ENCODE assay signal across 7 cellular contexts in genomic region chr2:16665746-16666452, GRCh38. TPM values are rescaled to one million over a fixed set of nuclear protein-coding genes. Genes with fewer than 3 reads are reported as not detected.
DNase-seq lines count a peak whose midpoint lies in the region; ATAC-seq and TF ChIP-seq lines count a peak whose summit lies in the region.

TSS of gene CYRIA (minus strand) at chr2:16665834. CDS start at chr2:16588119, 77,715 bp downstream.

- H3K36me3 ChIP-seq in Panc1 (ENCODE audit: control insufficient read depth, insufficient read depth, low read length) = no peaks in the 10 kb centered on the region
- no peaks in the 10 kb centered on the region for H3K36me3 ChIP-seq in heart left ventricle
- no peaks in the 10 kb centered on the region for H3K36me3 ChIP-seq in trophoblast cell (ENCODE audit: control insufficient read depth in 1 of 2, insufficient read depth in 2 of 2, low read length in 2 of 2)
- H3K36me3 ChIP-seq in aorta (ENCODE audit: control insufficient read depth in 1 of 2, insufficient read depth in 2 of 2, low read length in 1 of 2) = no peaks in the 10 kb centered on the region

- H4K12ac ChIP-seq in trophoblast cell (ENCODE audit: low read depth, low read length) = no peak within 1 kb of the TSS

- no peak within 1 kb of the TSS for H2AK5ac ChIP-seq in trophoblast cell (ENCODE audit: low read length)

- H3K14ac ChIP-seq in trophoblast cell (ENCODE audit: low read length) = peak within 1 kb of the TSS; percentile 86

- H3K4ac ChIP-seq in trophoblast cell (ENCODE audit: low read depth, low read length) = peak within 1 kb of the TSS; percentile 4

- H4K8ac ChIP-seq in trophoblast cell (ENCODE audit: low read depth, low read length) = peak within 1 kb of the TSS; percentile 69

- peak within 1 kb of the TSS; percentile 62 for H2BK120ac ChIP-seq in trophoblast cell (ENCODE audit: insufficient read depth, low read length, poor library complexity)

- no peak for DNase-seq in Panc1 (ENCODE audit: low read depth, low spot score)
- DNase-seq in activated naive CD8-positive, alpha-beta T cell treated with anti-CD3 and anti-CD28 coated beads, Interleukin-2, amount 10 ng/mL, durations not matched to agents 7 days and 5 days = peak; percentile 65
- peak; percentile 58 to 87 (median 80) for DNase-seq in heart left ventricle
- DNase-seq in trophoblast cell = peak; percentile 37 to 64
- DNase-seq in aorta = peak; percentile 77 to 87

- H3K27me3 ChIP-seq in Panc1 (ENCODE audit: control insufficient read depth, insufficient read depth, low read length) (peaks cover 13% of the 10 kb centered on the region), heart left ventricle (no peaks in the 10 kb centered on the region), trophoblast cell (ENCODE audit: insufficient read depth, low read length) (no peaks in the 10 kb centered on the region), aorta (ENCODE audit: control insufficient read depth in 1 of 2, insufficient read depth in 2 of 2, low read length in 1 of 2) (no peaks in the 10 kb centered on the region)

- TF ChIP-seq CTCF in Panc1 (IDR thresholded peaks at IDR 0.05) (no peak), heart left ventricle (IDR thresholded peaks at IDR 0.05) (no peak)

- no peak within 1 kb of the TSS for H3K18ac ChIP-seq in trophoblast cell (ENCODE audit: low read length)

- intact Hi-C loops in Panc1 (cut with micrococcal nuclease; ENCODE audit: unreplicated experiment) = no loop called here
- intact Hi-C loops in heart left ventricle (cut with DNase I) = loop anchor here in 5 of 10 donors (5.0 to 10.0 kb wide), 3 partner anchors 34 to 51 kb away; no protein-coding TSS in a partner anchor
- intact Hi-C loops in aorta (cut with DNase I) = loop anchor here (5.0 kb wide), 1 partner anchor 61 kb away; no protein-coding TSS in a partner anchor

- peaks cover 4% of the 10 kb centered on the region for H3K79me2 ChIP-seq in trophoblast cell (ENCODE audit: control insufficient read depth, insufficient read depth, low read length, poor library complexity)

- CTCF ChIA-PET in Panc1 (lab: Charles Lee) = no interaction called here

- H3K4me1 ChIP-seq in Panc1 (ENCODE audit: control insufficient read depth, insufficient read depth, low read length) = no peaks in the 10 kb centered on the region
- H3K4me1 ChIP-seq in heart left ventricle = peaks cover 0 to 49% (median 18%) of the 10 kb centered on the region in 12 donors
- peaks cover 14% of the 10 kb centered on the region in 2 experiments for H3K4me1 ChIP-seq in trophoblast cell (ENCODE audit: control insufficient read depth in 1 of 2, insufficient read depth in 2 of 2, low read length in 2 of 2)
- no peaks in the 10 kb centered on the region for H3K4me1 ChIP-seq in aorta (ENCODE audit: control insufficient read depth in 1 of 2, insufficient read depth in 2 of 2, low read length in 2 of 2)

- H3K4me2 ChIP-seq in trophoblast cell (ENCODE audit: low read length) = peak within 1 kb of the TSS; percentile 95

- H3K27ac Mint-ChIP-seq in activated naive CD8-positive, alpha-beta T cell treated with anti-CD3 and anti-CD28 coated beads, Interleukin-2, amount 10 ng/mL, durations not matched to agents 7 days and 5 days = no peak within 1 kb of the TSS

- H2BK5ac ChIP-seq in trophoblast cell (ENCODE audit: low read depth, low read length, poor library complexity) = no peak within 1 kb of the TSS

- in situ Hi-C loops in Panc1 (cut with HindIII; ENCODE audit: low pct_unique_long_range_greater_than_20kb, low sequenced_read_pairs) = no loop called here

- peak within 1 kb of the TSS; percentile 19 to 41 for H3K4me3 ChIP-seq in Panc1 (ENCODE audit: low read depth in 2 of 2, low read length in 2 of 2)
- H3K4me3 ChIP-seq in heart left ventricle = peak within 1 kb of the TSS; percentile 32 to 94 (median 70)
- H3K4me3 ChIP-seq in trophoblast cell (ENCODE audit: low read depth, low read length) = peak within 1 kb of the TSS; percentile 71
- peak within 1 kb of the TSS; percentile 49 to 71 for H3K4me3 ChIP-seq in aorta (ENCODE audit: low read length in 2 of 2)

- TF ChIP-seq POLR2A in heart left ventricle (IDR thresholded peaks at IDR 0.05) = no peak

- H3K9me3 ChIP-seq in Panc1 (ENCODE audit: control insufficient read depth, insufficient read depth, low read depth, low read length) (no peaks in the 10 kb centered on the region), heart left ventricle (no peaks in the 10 kb centered on the region), trophoblast cell (ENCODE audit: insufficient read depth, low read depth, low read length) (peaks cover 3% of the 10 kb centered on the region), aorta (ENCODE audit: control insufficient read depth, low read length) (no peaks in the 10 kb centered on the region)

- peak; percentile 63 for ATAC-seq in GM18909 (IDR thresholded peaks at IDR 0.05; ENCODE audit: poor library complexity, unreplicated experiment)
- peak; percentile 68 for ATAC-seq in HG02943 (IDR thresholded peaks at IDR 0.05; ENCODE audit: low read depth, unreplicated experiment)
- ATAC-seq in Panc1 = peak; percentile 76
- peak; percentile 87 for ATAC-seq in activated naive CD8-positive, alpha-beta T cell treated with anti-CD3 and anti-CD28 coated beads, Interleukin-2, amount 10 ng/mL, durations not matched to agents 7 days and 5 days (ENCODE audit: low read depth)
- peak; percentile 17 to 85 (median 82) for ATAC-seq in heart left ventricle
- ATAC-seq in aorta (ENCODE audit: low FRiP score) = peak; percentile 78

- H2BK12ac ChIP-seq in trophoblast cell (ENCODE audit: low read length) = no peak within 1 kb of the TSS

- H3K36me3 Mint-ChIP-seq in activated naive CD8-positive, alpha-beta T cell treated with anti-CD3 and anti-CD28 coated beads, Interleukin-2, amount 10 ng/mL, durations not matched to agents 7 days and 5 days = no peaks in the 10 kb centered on the region

- H4K91ac ChIP-seq in trophoblast cell (ENCODE audit: low read depth, low read length) = peak within 1 kb of the TSS; percentile 45

- peak within 1 kb of the TSS; percentile 75 for H3K4me3 Mint-ChIP-seq in activated naive CD8-positive, alpha-beta T cell treated with anti-CD3 and anti-CD28 coated beads, Interleukin-2, amount 10 ng/mL, durations not matched to agents 7 days and 5 days

- no peaks in the 10 kb centered on the region for H3K9me3 Mint-ChIP-seq in activated naive CD8-positive, alpha-beta T cell treated with anti-CD3 and anti-CD28 coated beads, Interleukin-2, amount 10 ng/mL, durations not matched to agents 7 days and 5 days

- H3K27me3 Mint-ChIP-seq in activated naive CD8-positive, alpha-beta T cell treated with anti-CD3 and anti-CD28 coated beads, Interleukin-2, amount 10 ng/mL, durations not matched to agents 7 days and 5 days = peaks cover 43% of the 10 kb centered on the region

- POLR2A ChIA-PET in Panc1 (lab: Charles Lee) = no interaction called here
- POLR2A ChIA-PET in activated naive CD8-positive, alpha-beta T cell treated with anti-CD3 and anti-CD28 coated beads, Interleukin-2, amount 10 ng/mL, durations not matched to agents 7 days and 5 days (lab: Charles Lee) = no interaction called here

- H3K27ac ChIP-seq in Panc1 (ENCODE audit: low read length) (no peak within 1 kb of the TSS), heart left ventricle (peak within 1 kb of the TSS; percentile 11 to 86 (median 72)), trophoblast cell (ENCODE audit: low read depth, low read length) (no peak within 1 kb of the TSS), aorta (ENCODE audit: low read depth in 1 of 2, low read length in 2 of 2) (no peak within 1 kb of the TSS)

- peaks cover 10% of the 10 kb centered on the region for H3K79me1 ChIP-seq in trophoblast cell (ENCODE audit: low read length)

- H3K4me1 Mint-ChIP-seq in activated naive CD8-positive, alpha-beta T cell treated with anti-CD3 and anti-CD28 coated beads, Interleukin-2, amount 10 ng/mL, durations not matched to agents 7 days and 5 days = peaks cover 5% of the 10 kb centered on the region

- peak within 1 kb of the TSS; percentile 25 for H3K9ac ChIP-seq in trophoblast cell (ENCODE audit: low read length)

- WGBS in heart left ventricle, 4 donors = 4 to 16% (median 7%) methylated on average over 14 to 54 of the region's 54 CpGs
- WGBS in trophoblast cell (ENCODE audit: extremely low coverage, insufficient coverage, insufficient read length) = no CpG with 5 or more reads among the region's 54 CpGs
- WGBS in aorta, 2 donors = 6 to 21% methylated on average over 12 to 54 of the region's 54 CpGs

- H3K23ac ChIP-seq in trophoblast cell (ENCODE audit: low read length) = no peak within 1 kb of the TSS

- BruUV-seq in Panc1 (replicated peaks; lab: Mats Ljungman, UMichigan) = no TSS peak

- peak within 1 kb of the TSS; percentile 71 for H2AFZ ChIP-seq in trophoblast cell (ENCODE audit: insufficient read depth, low read length, poor library complexity)

RNA-seq across cellular contexts. Expression of gene CYRIA, which starts in this region (rescaled TPM):
- total RNA-seq in Panc1 (2021; ENCODE audit: unreplicated experiment) (0.13 TPM), heart left ventricle (10 to 100 TPM in 2 of 9 donors, 1 to 10 TPM in 6, under 1 TPM in 1; 0.86 to 19.9 (median 3.0) TPM), aorta (10 to 100 TPM; 12.8 to 24.9 TPM)
- not detected for polyA plus RNA-seq in Panc1 (2012; ENCODE audit: insufficient read length)
- 1 to 10 TPM; 1.4 to 2.1 TPM for total RNA-seq in activated naive CD8-positive, alpha-beta T cell treated with anti-CD3 and anti-CD28 coated beads, Interleukin-2, amount 10 ng/mL, durations not matched to agents 7 days and 5 days
- polyA plus RNA-seq in heart left ventricle (1 to 10 TPM in 1 of 2 donors, under 1 TPM in 1; 0.95 to 1.6 TPM), aorta (1 to 10 TPM; 1.9 to 3.0 TPM)
- polyA plus RNA-seq in trophoblast cell (2013) = 98.2 and 109 TPM in 2 replicates

Comparison
In these comparisons a context has a peak if more than half of its experiments do, and no peak if none do; other contexts are left out.
1. Peak in ATAC-seq and H3K4me3 ChIP-seq in Panc1; RNA of the gene not detected or under 1 TPM.
2. H3K27ac ChIP-seq: peak in heart left ventricle (12 of 12); none in Panc1 (single experiment), trophoblast cell (single experiment) and aorta (0 of 2).
3. Peak in every context shown above with its lines, with median percentiles within 50 percentile points of each other: ATAC-seq and H3K4me3 ChIP-seq.